Comparison of ENCODE assay signal across 9 cellular contexts in genomic region chr11:94325681-94326080, GRCh38. TPM values are rescaled to one million over a fixed set of nuclear protein-coding genes. Genes with fewer than 3 reads are reported as not detected.
DNase-seq lines count a peak whose midpoint lies in the region; ATAC-seq and TF ChIP-seq lines count a peak whose summit lies in the region.
"Had no signal": no experiment of that assay in that cellular context is flagged by ENCODE, and none has a peak within 500 bp of the region (broad histone marks: within the 10 kb centered on the region; RNA-seq: fewer than 3 reads in every experiment).

No MANE protein-coding gene starts in this region.

- H3K27me3 ChIP-seq in DND-41 (ENCODE audit: insufficient read depth, low read length, poor library complexity), result no peaks in the 10 kb centered on the region
- no peaks in the 10 kb centered on the region for H3K27me3 ChIP-seq in right cardiac atrium (ENCODE audit: control insufficient read depth, insufficient read depth)

- no peak overlapping the region for H3K4me3 Mint-ChIP-seq in activated CD4-positive, alpha-beta T cell treated with anti-CD3 and anti-CD28 coated beads, Interleukin-2, amount 10 ng/mL, durations not matched to agents 7 days and 5 days

- no peak overlapping the region for H3K27ac Mint-ChIP-seq in activated CD4-positive, alpha-beta T cell treated with anti-CD3 and anti-CD28 coated beads, Interleukin-2, amount 10 ng/mL, durations not matched to agents 7 days and 5 days

- POLR2A ChIA-PET in activated CD4-positive, alpha-beta T cell treated with anti-CD3 and anti-CD28 coated beads, Interleukin-2, amount 10 ng/mL, durations not matched to agents 7 days and 5 days (lab: Charles Lee), result no interaction called here

- no peaks in the 10 kb centered on the region for H3K9me3 Mint-ChIP-seq in activated CD4-positive, alpha-beta T cell treated with anti-CD3 and anti-CD28 coated beads, Interleukin-2, amount 10 ng/mL, durations not matched to agents 7 days and 5 days

- peak; percentile 59 for DNase-seq in DND-41
- DNase-seq in HT-29 (ENCODE audit: low spot score), result peak; percentile 75
- DNase-seq in activated CD4-positive, alpha-beta T cell treated with anti-CD3 and anti-CD28 coated beads, Interleukin-2, amount 10 ng/mL, durations not matched to agents 7 days and 5 days, result peak; percentile 66
- peak; percentile 7 for DNase-seq in glomerular endothelial cell (ENCODE audit: extremely low read depth, low read depth, low spot score)
- peak; percentile 15 to 20 for DNase-seq in stimulated activated CD8-positive, alpha-beta memory T cell treated with anti-CD3 and anti-CD28 coated beads, Interleukin-7, amount 100 ng/mL, for 48 hours (ENCODE audit: extremely low read depth in 1 of 2, low read depth in 1 of 2)
- no peak for DNase-seq in right cardiac atrium

- ATAC-seq in DND-41 (ENCODE audit: insufficient read depth, low read depth) (peak; percentile 82), GM21367 (IDR thresholded peaks at IDR 0.05; ENCODE audit: unreplicated experiment) (peak; percentile 93), GM18517 (IDR thresholded peaks at IDR 0.05; ENCODE audit: unreplicated experiment) (no peak), right cardiac atrium (no peak)

- H3K27me3 Mint-ChIP-seq in activated CD4-positive, alpha-beta T cell treated with anti-CD3 and anti-CD28 coated beads, Interleukin-2, amount 10 ng/mL, durations not matched to agents 7 days and 5 days, result peaks cover 2% of the 10 kb centered on the region

- H3K36me3 Mint-ChIP-seq in activated CD4-positive, alpha-beta T cell treated with anti-CD3 and anti-CD28 coated beads, Interleukin-2, amount 10 ng/mL, durations not matched to agents 7 days and 5 days (ENCODE audit: low read depth), result no peaks in the 10 kb centered on the region

- CTCF ChIA-PET in activated CD4-positive, alpha-beta T cell treated with anti-CD3 and anti-CD28 coated beads, Interleukin-2, amount 10 ng/mL, durations not matched to agents 7 days and 5 days (lab: Charles Lee), result no interaction called here

- H3K4me1 ChIP-seq in DND-41 (ENCODE audit: insufficient read depth, low read length), result no peaks in the 10 kb centered on the region
- H3K4me1 ChIP-seq in right cardiac atrium (ENCODE audit: control insufficient read depth, insufficient read depth, low read length), result no peaks in the 10 kb centered on the region

- no peaks in the 10 kb centered on the region for H3K79me2 ChIP-seq in DND-41 (ENCODE audit: insufficient read depth, low read length)

- no peak overlapping the region for H3K27ac ChIP-seq in DND-41 (ENCODE audit: low read length)
- no peak overlapping the region for H3K27ac ChIP-seq in right cardiac atrium (ENCODE audit: low read length)
- H3K27ac ChIP-seq: skin epidermis had no signal

- WGBS in right cardiac atrium, result 20% methylated on average over 1 of the region's 1 CpG

- H3K4me3 ChIP-seq in DND-41 (ENCODE audit: low read depth in 1 of 2, low read length in 2 of 2) (no peak overlapping the region), right cardiac atrium (ENCODE audit: low read length) (no peak overlapping the region)
- H3K4me3 ChIP-seq: skin epidermis had no signal

- no peaks in the 10 kb centered on the region for H3K4me1 Mint-ChIP-seq in activated CD4-positive, alpha-beta T cell treated with anti-CD3 and anti-CD28 coated beads, Interleukin-2, amount 10 ng/mL, durations not matched to agents 7 days and 5 days

- no peaks in the 10 kb centered on the region for H3K36me3 ChIP-seq in DND-41 (ENCODE audit: insufficient read depth, low read length)

- H4K20me1 ChIP-seq in DND-41 (ENCODE audit: insufficient read depth, low read length), result no peaks in the 10 kb centered on the region

- H3K4me2 ChIP-seq in DND-41 (ENCODE audit: insufficient read depth, low read length), result no peak overlapping the region

- no peaks in the 10 kb centered on the region for H3K9me3 ChIP-seq in DND-41 (ENCODE audit: insufficient read depth, low read length, severe bottlenecking)
- H3K9me3 ChIP-seq in right cardiac atrium (ENCODE audit: control insufficient read depth, low read length), result no peaks in the 10 kb centered on the region

- peak; percentile 77 for TF ChIP-seq CTCF in DND-41 (IDR thresholded peaks at IDR 0.05; ENCODE audit: borderline replicate concordance, extremely low read depth, low read length, poor library complexity, severe bottlenecking)

- intact Hi-C loops in right cardiac atrium (cut with DNase I), result no loop called here

- no peak overlapping the region for H3K9ac ChIP-seq in DND-41 (ENCODE audit: low read depth, low read length)

- no peak overlapping the region for H2AFZ ChIP-seq in DND-41 (ENCODE audit: low read depth, low read length)

RNA-seq across cellular contexts. Expression of gene IZUMO1R, which starts 21.3 kb away (rescaled TPM):
- not detected in 2 replicates for total RNA-seq in HT-29 (2014; rRNA removed; shearing (Covaris generic))
- not detected for total RNA-seq in activated CD4-positive, alpha-beta T cell treated with anti-CD3 and anti-CD28 coated beads, Interleukin-2, amount 10 ng/mL, durations not matched to agents 7 days and 5 days
- not detected in 2 replicates for total RNA-seq in glomerular endothelial cell
- not detected for total RNA-seq in right cardiac atrium
- polyA plus RNA-seq in right cardiac atrium, result not detected

Comparison
In these comparisons a context has a peak if more than half of its experiments do, and no peak if none do; other contexts are left out.
1. ATAC-seq: peak in DND-41 (single experiment) and GM21367 (single experiment); none in GM18517 (single experiment) and right cardiac atrium (0 of 2).
2. DNase-seq: peak in DND-41 (single experiment), HT-29 (single experiment), activated CD4-positive, alpha-beta T cell treated with anti-CD3 and anti-CD28 coated beads, Interleukin-2, amount 10 ng/mL, durations not matched to agents 7 days and 5 days (single experiment), glomerular endothelial cell (single experiment) and stimulated activated CD8-positive, alpha-beta memory T cell treated with anti-CD3 and anti-CD28 coated beads, Interleukin-7, amount 100 ng/mL, for 48 hours (2 of 2); none in right cardiac atrium (0 of 3).